Comparison of ENCODE assay signal across 17 cellular contexts in genomic region chr3:71509024-71509423, GRCh38.
"Had no signal": no experiment of that assay in that cellular context is flagged by ENCODE, and none has a peak within 500 bp of the region (broad histone marks: within the 10 kb centered on the region; RNA-seq: fewer than 3 reads in every experiment).

No MANE protein-coding gene starts in this region.

- H3K4me1 ChIP-seq: psoas muscle had no signal

- H3K27ac Mint-ChIP-seq: activated naive CD4-positive, alpha-beta T cell treated with anti-CD3 and anti-CD28 coated beads for 36 hours; activated T-helper 17 cell treated with anti-CD3 and anti-CD28 coated beads, Interleukin-2, amount 50 U/mL, for 72 hours; WTC11 had no signal

- H3K27ac ChIP-seq: dorsolateral prefrontal cortex, lower lobe of right lung, psoas muscle, right lobe of liver had no signal

- H3K27me3 ChIP-seq: dorsolateral prefrontal cortex, right lobe of liver had no signal

- ATAC-seq: activated T-helper 17 cell treated with anti-CD3 and anti-CD28 coated beads, Interleukin-2, amount 50 U/mL, for 72 hours; lower lobe of right lung; psoas muscle; right lobe of liver; stimulated activated naive B cell treated with anti-CD40 and anti-IgM and Interleukin-4, amounts not matched to agents 10 μg/mL and 1 μg/mL and 100 μg/mL, for 72 hours; WTC11 had no signal

- H3K9me3 ChIP-seq: lower lobe of right lung, psoas muscle, right lobe of liver had no signal

- FAIRE-seq: bronchial epithelial cell had no signal

- H3K36me3 Mint-ChIP-seq: WTC11 had no signal

- H3K4me3 ChIP-seq: dorsolateral prefrontal cortex, lower lobe of right lung, psoas muscle, right lobe of liver had no signal

- H3K9me3 Mint-ChIP-seq: activated naive CD4-positive, alpha-beta T cell treated with anti-CD3 and anti-CD28 coated beads for 36 hours; activated T-helper 17 cell treated with anti-CD3 and anti-CD28 coated beads, Interleukin-2, amount 50 U/mL, for 72 hours; nephron; WTC11 had no signal

- H3K4me3 Mint-ChIP-seq: activated naive CD4-positive, alpha-beta T cell treated with anti-CD3 and anti-CD28 coated beads for 36 hours; activated T-helper 17 cell treated with anti-CD3 and anti-CD28 coated beads, Interleukin-2, amount 50 U/mL, for 72 hours; nephron; stimulated activated naive B cell treated with anti-CD40 and anti-IgM and Interleukin-4, amounts not matched to agents 10 μg/mL and 1 μg/mL and 100 μg/mL, for 72 hours; WTC11 had no signal

- DNase-seq: activated CD4-positive, alpha-beta T cell treated with anti-CD3 and anti-CD28 coated beads for 48 hours; activated CD8-positive, alpha-beta memory T cell treated with anti-CD3 and anti-CD28 coated beads for 24 hours; activated naive CD4-positive, alpha-beta T cell treated with anti-CD3 and anti-CD28 coated beads for 36 hours; amygdala; dorsolateral prefrontal cortex; hypothalamus; lower lobe of right lung; occipital lobe; psoas muscle; right lobe of liver; stimulated activated CD4-positive, alpha-beta T cell treated with anti-CD3 and anti-CD28 coated beads, Interleukin-2, amount 100 ng/mL, for 24 hours; stimulated activated naive B cell treated with anti-CD40 and anti-IgM and Interleukin-4, amounts not matched to agents 10 μg/mL and 1 μg/mL and 100 μg/mL, for 72 hours; trophoblast cell had no signal

- H3K27me3 Mint-ChIP-seq: activated T-helper 17 cell treated with anti-CD3 and anti-CD28 coated beads, Interleukin-2, amount 50 U/mL, for 72 hours; stimulated activated naive B cell treated with anti-CD40 and anti-IgM and Interleukin-4, amounts not matched to agents 10 μg/mL and 1 μg/mL and 100 μg/mL, for 72 hours had no signal

- H3K36me3 ChIP-seq: lower lobe of right lung, right lobe of liver had no signal
